19 cellular contexts compared by ENCODE assay signal in genomic region chr17:16906670-16907069, GRCh38.
DNase-seq lines count a peak whose midpoint lies in the region; ATAC-seq and TF ChIP-seq lines count a peak whose summit lies in the region.
"Had no signal": no experiment of that assay in that cellular context is flagged by ENCODE, and none has a peak within 500 bp of the region (broad histone marks: within the 10 kb centered on the region; RNA-seq: fewer than 3 reads in every experiment).

No MANE protein-coding gene starts in this region.

- H3K4me1 ChIP-seq in adipocyte (ENCODE audit: control insufficient read depth, insufficient read depth, low read length) (peaks cover 12% of the 10 kb centered on the region), breast epithelium (no peaks in the 10 kb centered on the region)
- peaks cover 0 to 39% of the 10 kb centered on the region in 2 donors for H3K4me1 ChIP-seq in naive thymus-derived CD4-positive, alpha-beta T cell (ENCODE audit: control insufficient read depth in 2 of 2, insufficient read depth in 2 of 2, low read length in 2 of 2)
- H3K4me1 ChIP-seq: ascending aorta, Peyer's patch, upper lobe of left lung had no signal

- CTCF ChIA-PET in naive thymus-derived CD4-positive, alpha-beta T cell (lab: Charles Lee), result no interaction called here

- no peak overlapping the region for H3K27ac ChIP-seq in naive thymus-derived CD4-positive, alpha-beta T cell (ENCODE audit: low read depth, low read length)
- no peak overlapping the region for H3K27ac ChIP-seq in breast epithelium
- H3K27ac ChIP-seq: ascending aorta, ovary, Peyer's patch, SK-N-MC, upper lobe of left lung had no signal

- H3K27me3 Mint-ChIP-seq in naive thymus-derived CD4-positive, alpha-beta T cell, result peaks cover 0 to 46% (median 10%) of the 10 kb centered on the region in 5 donors

- no peak for TF ChIP-seq POLR2A in breast epithelium (IDR thresholded peaks at IDR 0.05)

- ATAC-seq in naive thymus-derived CD4-positive, alpha-beta T cell, result no peak
- ATAC-seq: sciatic nerve had no signal

- H3K36me3 Mint-ChIP-seq in naive thymus-derived CD4-positive, alpha-beta T cell, result no peaks in the 10 kb centered on the region
- H3K36me3 Mint-ChIP-seq: naive B cell had no signal

- no peaks in the 10 kb centered on the region for H3K9me3 ChIP-seq in adipocyte (ENCODE audit: control insufficient read depth, low read length)
- no peaks in the 10 kb centered on the region for H3K9me3 ChIP-seq in naive thymus-derived CD4-positive, alpha-beta T cell (ENCODE audit: control insufficient read depth in 2 of 3, low read length in 3 of 3)
- no peaks in the 10 kb centered on the region for H3K9me3 ChIP-seq in breast epithelium
- H3K9me3 ChIP-seq: ascending aorta, ovary, Peyer's patch, upper lobe of left lung had no signal

- peak overlapping the region; percentile 3 to 70 (median 45) for H3K4me3 Mint-ChIP-seq in naive thymus-derived CD4-positive, alpha-beta T cell
- H3K4me3 Mint-ChIP-seq: memory B cell; naive B cell; stimulated activated naive CD8-positive, alpha-beta T cell treated with anti-CD3 and anti-CD28 coated beads, Interleukin-15, Interleukin-2, amounts not matched to agents 100 ng/mL and 50 ng/mL, for 24 hours had no signal

- no peak for TF ChIP-seq CTCF in breast epithelium (IDR thresholded peaks at IDR 0.05)

- no peak overlapping the region for H3K4me3 ChIP-seq in Jurkat, Clone E6-1 (ENCODE audit: low read length)
- no peak overlapping the region for H3K4me3 ChIP-seq in adipocyte (ENCODE audit: low read length)
- H3K4me3 ChIP-seq in naive thymus-derived CD4-positive, alpha-beta T cell (ENCODE audit: low read length), result no peak overlapping the region
- no peak overlapping the region for H3K4me3 ChIP-seq in breast epithelium
- H3K4me3 ChIP-seq: ascending aorta, ovary, Peyer's patch, SK-N-MC, upper lobe of left lung had no signal

- H3K9me3 Mint-ChIP-seq in naive thymus-derived CD4-positive, alpha-beta T cell, result peaks cover 0 to 4% (median 0%) of the 10 kb centered on the region in 11 donors
- H3K9me3 Mint-ChIP-seq: stimulated activated naive CD8-positive, alpha-beta T cell treated with anti-CD3 and anti-CD28 coated beads, Interleukin-15, Interleukin-2, amounts not matched to agents 100 ng/mL and 50 ng/mL, for 24 hours had no signal

- DNase-seq in ELR (ENCODE audit: low read depth) (peak; percentile 28), adipocyte (ENCODE audit: low read depth) (peak; percentile 32), breast epithelium (ENCODE audit: low spot score in 2 of 2) (no peak), hypothalamus (lab: John Stamatoyannopoulos, UW) (no peak)
- DNase-seq in Jurkat, Clone E6-1 (ENCODE audit: low read depth, low spot score), result peak; percentile 10
- no peak for DNase-seq in naive thymus-derived CD4-positive, alpha-beta T cell
- no peak for DNase-seq in stimulated activated naive CD4-positive, alpha-beta T cell (lab: John Stamatoyannopoulos, UW)
- DNase-seq: HCEC 1CT, hippocampal formation, naive B cell, NCI-H748 treated with DMSO at 0.1 percent for 48 hours, ovary, Peyer's patch, upper lobe of left lung had no signal

- POLR2A ChIA-PET in naive thymus-derived CD4-positive, alpha-beta T cell (lab: Charles Lee), result no interaction called here

- peak overlapping the region in 7 of 9 donors; percentile 4 to 74 (median 41) for H3K27ac Mint-ChIP-seq in naive thymus-derived CD4-positive, alpha-beta T cell
- H3K27ac Mint-ChIP-seq: memory B cell; stimulated activated naive CD8-positive, alpha-beta T cell treated with anti-CD3 and anti-CD28 coated beads, Interleukin-15, Interleukin-2, amounts not matched to agents 100 ng/mL and 50 ng/mL, for 24 hours had no signal

- peaks cover 24% of the 10 kb centered on the region for H3K27me3 ChIP-seq in adipocyte (replicated peaks; ENCODE audit: control insufficient read depth, insufficient read depth, low read length)
- H3K27me3 ChIP-seq in naive thymus-derived CD4-positive, alpha-beta T cell (ENCODE audit: control insufficient read depth in 2 of 2, insufficient read depth in 2 of 2, low read length in 2 of 2), result peaks cover 0 to 6% of the 10 kb centered on the region in 2 donors
- H3K27me3 ChIP-seq in breast epithelium, result no peaks in the 10 kb centered on the region
- H3K27me3 ChIP-seq: ascending aorta, ovary, Peyer's patch, upper lobe of left lung had no signal

- H3K9ac ChIP-seq in adipocyte (ENCODE audit: low read length), result no peak overlapping the region

- no peaks in the 10 kb centered on the region for H3K36me3 ChIP-seq in adipocyte (ENCODE audit: control insufficient read depth, insufficient read depth, low read length, severe bottlenecking)
- no peaks in the 10 kb centered on the region for H3K36me3 ChIP-seq in naive thymus-derived CD4-positive, alpha-beta T cell (ENCODE audit: control insufficient read depth in 2 of 3, insufficient read depth in 3 of 3, low read length in 3 of 3)
- H3K36me3 ChIP-seq in breast epithelium, result no peaks in the 10 kb centered on the region
- H3K36me3 ChIP-seq: ascending aorta, ovary, Peyer's patch, upper lobe of left lung had no signal

- H3K4me1 Mint-ChIP-seq in naive thymus-derived CD4-positive, alpha-beta T cell, result peaks cover 18 to 70% (median 53%) of the 10 kb centered on the region in 7 donors

- intact Hi-C loops in naive thymus-derived CD4-positive, alpha-beta T cell (cut with micrococcal nuclease), result no loop called here
- intact Hi-C loops in breast epithelium (cut with DNase I; ENCODE audit: low total_unique reads), result no loop called here

Comparison
In these comparisons a context has a peak if more than half of its experiments do, and no peak if none do; other contexts are left out.
1. DNase-seq: peak in ELR (single experiment), Jurkat, Clone E6-1 (single experiment) and adipocyte (single experiment); none in naive thymus-derived CD4-positive, alpha-beta T cell (0 of 9), breast epithelium (0 of 2), stimulated activated naive CD4-positive, alpha-beta T cell (0 of 6) and hypothalamus (0 of 51).